2 cellular contexts compared by ENCODE assay signal in genomic region chr22:36267058-36267457, GRCh38.
TF ChIP-seq lines count a peak whose summit lies in the region.

No MANE protein-coding gene starts in this region.

TF ChIP-seq in K562, 482 proteins besides CTCF, POLR2A, EP300 and RAD21:
- TF ChIP-seq NFIC (IDR thresholded peaks at IDR 0.05) (no peak), ZNF780A (CRISPR knock-in tag; IDR thresholded peaks at IDR 0.05) (no peak), MCM5 (IDR thresholded peaks at IDR 0.05; ENCODE audit: low read depth) (no peak), SMAD3 (CRISPR knock-in tag; conservative IDR thresholded peaks at IDR 0.05) (no peak)

TF ChIP-seq in HepG2, 621 proteins besides CTCF, POLR2A, EP300 and RAD21:
- TF ChIP-seq PITX1 (CRISPR knock-in tag; IDR thresholded peaks at IDR 0.05) (no peak), TSC22D2 (CRISPR knock-in tag; IDR thresholded peaks at IDR 0.05; ENCODE audit: borderline replicate concordance) (no peak), ZNF335 (CRISPR knock-in tag; IDR thresholded peaks at IDR 0.05) (no peak), ZNF629 (CRISPR knock-in tag; conservative IDR thresholded peaks at IDR 0.05) (no peak), EEA1 (CRISPR knock-in tag; IDR thresholded peaks at IDR 0.05; ENCODE audit: borderline replicate concordance) (no peak), DNMT3B (CRISPR knock-in tag; conservative IDR thresholded peaks at IDR 0.05) (no peak), FOXC1 (CRISPR knock-in tag; IDR thresholded peaks at IDR 0.05; ENCODE audit: borderline replicate concordance) (no peak), ZSCAN29 (CRISPR knock-in tag; conservative IDR thresholded peaks at IDR 0.05) (no peak), FOXJ3 (CRISPR knock-in tag; IDR thresholded peaks at IDR 0.05; ENCODE audit: borderline replicate concordance) (no peak)
- TF ChIP-seq, protein P1, sequence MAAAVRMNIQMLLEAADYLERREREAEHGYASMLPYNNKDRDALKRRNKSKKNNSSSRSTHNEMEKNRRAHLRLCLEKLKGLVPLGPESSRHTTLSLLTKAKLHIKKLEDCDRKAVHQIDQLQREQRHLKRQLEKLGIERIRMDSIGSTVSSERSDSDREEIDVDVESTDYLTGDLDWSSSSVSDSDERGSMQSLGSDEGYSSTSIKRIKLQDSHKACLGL (CRISPR knock-in tag; IDR thresholded peaks at IDR 0.05) = no peak
TF ChIP-seq in HepG2: peak in this region for 0.
